ENCODE assay signal across 21 cellular contexts in the genomic region with DNA sequence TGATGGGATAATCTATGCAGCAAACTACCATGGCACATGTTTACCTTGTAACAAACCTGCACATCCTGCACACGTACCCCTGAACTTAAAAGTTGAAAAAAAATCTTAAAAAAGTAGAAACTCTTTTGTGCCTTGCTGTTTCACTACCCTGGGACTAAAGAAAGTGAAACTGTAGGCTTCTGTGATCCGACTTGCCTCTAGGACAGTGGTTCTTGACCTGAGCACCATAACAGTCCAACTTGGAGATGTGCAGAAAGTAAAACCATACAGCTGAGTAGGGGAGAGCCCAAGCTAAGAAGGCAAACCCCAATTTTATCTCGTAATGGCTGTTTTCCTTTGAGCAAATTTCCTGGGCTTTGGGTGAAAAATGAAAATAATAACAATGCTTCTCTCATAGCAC.
A peak's percentile ranks its signal among the peaks of the same experiment; 100 is the strongest.
DNase-seq lines count a peak whose midpoint lies in the region; ATAC-seq, FAIRE-seq and TF ChIP-seq lines count a peak whose summit lies in the region.
"Had no signal": no experiment of that assay in that cellular context is flagged by ENCODE, and none has a peak within 500 bp of the region (broad histone marks: within the 10 kb centered on the region; RNA-seq: fewer than 3 reads in every experiment).

No MANE protein-coding gene starts in this region.

- BruUV-seq in GM12878 (replicated peaks; lab: Mats Ljungman, UMichigan), result no TSS peak

- peaks cover 21% of the 10 kb centered on the region for H3K4me1 Mint-ChIP-seq in activated naive CD4-positive, alpha-beta T cell treated with anti-CD3 and anti-CD28 coated beads for 36 hours (ENCODE audit: low read depth)
- H3K4me1 Mint-ChIP-seq in T-cell, result peaks cover 25 to 39% (median 27%) of the 10 kb centered on the region in 3 donors

- CTCF ChIA-PET in activated naive CD4-positive, alpha-beta T cell treated with anti-CD3 and anti-CD28 coated beads for 36 hours (lab: Charles Lee), result interaction anchor here (0.7 to 3.6 kb wide), 22 partner anchors 10 to 716 kb away, joined by 3 to 14 read pairs (median 4); no protein-coding TSS in a partner anchor
- CTCF ChIA-PET in GM12878 (lab: Yijun Ruan, JAX) (interaction anchor here (0.9 to 5.3 kb wide), 44 partner anchors 9 to 923 kb away, joined by 3 to 61 read pairs (median 6); a partner anchor contains a TSS), T-cell (lab: Charles Lee) (interaction anchor here (0.5 to 2.8 kb wide), 29 partner anchors 9 to 835 kb away, joined by 3 to 39 read pairs (median 6); a partner anchor contains a TSS)

- RAD21 ChIA-PET in GM12878 (lab: Charles Lee; ENCODE audit: unreplicated experiment), result interaction anchor here (0.8 to 3.8 kb wide), 21 partner anchors 15 to 839 kb away, joined by 3 to 41 read pairs (median 5); a partner anchor contains a TSS

- H3K4ac ChIP-seq in mesendoderm (ENCODE audit: low read depth, low read length), result no peak overlapping the region

- H4K5ac ChIP-seq in mesendoderm (ENCODE audit: low read length), result no peak overlapping the region

- FAIRE-seq in GM18507 (lab: Jason Lieb, UNC) (peak; percentile 5), GM12878 (lab: Jason Lieb, UNC) (no peak)
- FAIRE-seq: D721Med, G401.6, H54 had no signal

- H3K79me1 ChIP-seq in mesendoderm (ENCODE audit: low read length), result no peaks in the 10 kb centered on the region

- in situ Hi-C loops in GM12878 (cut with MboI), result loop anchor here (5.0 to 10.0 kb wide), 3 partner anchors 327 to 762 kb away; no protein-coding TSS in a partner anchor

- no peak overlapping the region for H2BK15ac ChIP-seq in mesendoderm (replicated peaks; ENCODE audit: low read depth)

- no peak for TF ChIP-seq POLR2A in GM12878 (IDR thresholded peaks at IDR 0.05; ENCODE audit: low read depth, low read length)

- no peak overlapping the region for H2AK5ac ChIP-seq in mesendoderm (ENCODE audit: low read length)

- no peak overlapping the region for H4K8ac ChIP-seq in mesendoderm (ENCODE audit: low read depth, low read length)

- DNase-seq in activated naive CD4-positive, alpha-beta T cell treated with anti-CD3 and anti-CD28 coated beads for 36 hours, result no peak
- DNase-seq in activated naive CD4-positive, alpha-beta T cell treated with Interleukin-2 at 50 U/mL for 16 hours, result no peak
- no peak for DNase-seq in GM18507 (ENCODE audit: extremely low spot score, insufficient read length, low read depth)
- DNase-seq in GM12878 (ENCODE audit: low read depth, low spot score), result no peak
- DNase-seq in T-cell, result no peak
- DNase-seq in left lung, result no peak
- DNase-seq in mesendoderm, result no peak
- DNase-seq: 8988T, AML-193, COR-L47, DMS153, DMS79 treated with DMSO at 0.1 percent for 48 hours, EL, GM23248, IMR-90, KBM-7 had no signal

- TF ChIP-seq CTCF in GM12878 (IDR thresholded peaks at IDR 0.05 in 2 of 3, conservative IDR thresholded peaks at IDR 0.05 in 1 of 3; ENCODE audit: control insufficient read depth in 2 of 3, extremely low read depth in 1 of 3, insufficient read depth in 1 of 3, low read depth in 3 of 3, low read length in 3 of 3) (no peak), left lung (IDR thresholded peaks at IDR 0.05) (no peak)

- no peak overlapping the region for H3K18ac ChIP-seq in mesendoderm (ENCODE audit: low read length)

- peaks cover 25% of the 10 kb centered on the region for H3K9me3 Mint-ChIP-seq in activated naive CD4-positive, alpha-beta T cell treated with anti-CD3 and anti-CD28 coated beads for 36 hours
- H3K9me3 Mint-ChIP-seq in T-cell, result peaks cover 16 to 29% (median 21%) of the 10 kb centered on the region in 3 donors

- no peak overlapping the region for H2BK120ac ChIP-seq in mesendoderm (ENCODE audit: low read depth, low read length)

- intact Hi-C loops in activated naive CD4-positive, alpha-beta T cell treated with anti-CD3 and anti-CD28 coated beads for 36 hours (cut with micrococcal nuclease), result loop anchor here (2.0 to 5.0 kb wide), 6 partner anchors 177 to 760 kb away; a partner anchor contains a TSS
- intact Hi-C loops in GM12878 (cut with micrococcal nuclease; ENCODE audit: unreplicated experiment), result loop anchor here (2.0 to 5.0 kb wide), 4 partner anchors 222 to 842 kb away; no protein-coding TSS in a partner anchor
- intact Hi-C loops in left lung (cut with DNase I), result no loop called here

- H3K4me1 ChIP-seq in GM12878 (ENCODE audit: control insufficient read depth, insufficient read depth, low read length) (no peaks in the 10 kb centered on the region), left lung (no peaks in the 10 kb centered on the region), mesendoderm (ENCODE audit: control insufficient read depth, low read depth, low read length) (no peaks in the 10 kb centered on the region)
- H3K4me1 ChIP-seq: BLaER1 had no signal

- POLR2A ChIA-PET in GM12878 (lab: Charles Lee), result interaction anchor here (0.5 to 1.2 kb wide), 2 partner anchors 364 to 1066 kb away, joined by 3 read pairs; no protein-coding TSS in a partner anchor
- POLR2A ChIA-PET in T-cell (lab: Charles Lee), result interaction anchor here (0.5 to 2.8 kb wide), 8 partner anchors 220 to 428 kb away, joined by 3 to 16 read pairs (median 6); a partner anchor contains a TSS

- H3K56ac ChIP-seq in mesendoderm (ENCODE audit: low read length), result no peak overlapping the region

- H3K4me2 ChIP-seq in GM12878 (ENCODE audit: control insufficient read depth, insufficient read depth) (no peak overlapping the region), mesendoderm (ENCODE audit: low read length) (no peak overlapping the region)
- H3K4me2 ChIP-seq: BLaER1 had no signal

- no peaks in the 10 kb centered on the region for H3K36me3 ChIP-seq in GM12878 (ENCODE audit: control insufficient read depth in 2 of 2, insufficient read depth in 2 of 2, low read length in 1 of 2)
- no peaks in the 10 kb centered on the region for H3K36me3 ChIP-seq in left lung
- H3K36me3 ChIP-seq in mesendoderm (ENCODE audit: control insufficient read depth, insufficient read depth, low read length), result no peaks in the 10 kb centered on the region
- H3K36me3 ChIP-seq: BLaER1 had no signal

- no peak overlapping the region for H3K4me3 Mint-ChIP-seq in activated naive CD4-positive, alpha-beta T cell treated with anti-CD3 and anti-CD28 coated beads for 36 hours
- peak overlapping the region in 1 of 3 donors; percentile 25 for H3K4me3 Mint-ChIP-seq in T-cell

- H3K27ac ChIP-seq in GM12878 (ENCODE audit: control insufficient read depth, insufficient read depth) (no peak overlapping the region), left lung (no peak overlapping the region), mesendoderm (ENCODE audit: low read depth, low read length) (no peak overlapping the region)
- H3K27ac ChIP-seq: BLaER1, GM23248 had no signal

- SMC1A ChIA-PET in GM12878 (lab: Charles Lee; ENCODE audit: uncharacterized antibody, unreplicated experiment), result interaction anchor here (0.6 to 3.2 kb wide), 39 partner anchors 10 to 839 kb away, joined by 3 to 51 read pairs (median 5); no protein-coding TSS in a partner anchor

- H3K9ac ChIP-seq in GM12878 (ENCODE audit: control insufficient read depth, insufficient read depth, low read length) (no peak overlapping the region), mesendoderm (ENCODE audit: low read length) (no peak overlapping the region)
- H3K9ac ChIP-seq: BLaER1, GM23248 had no signal

- no peak overlapping the region for H2AFZ ChIP-seq in GM12878 (ENCODE audit: control insufficient read depth, low read depth, low read length)
- H2AFZ ChIP-seq: GM23248 had no signal

- 62% methylated on average over 3 of the region's 3 CpGs for WGBS in GM12878 (ENCODE audit: insufficient coverage, insufficient replicate concordance, low lambda C conversion rate, missing lambda C conversion rate)
- WGBS in mesendoderm (ENCODE audit: extremely low coverage, insufficient coverage, low lambda C conversion rate), result no CpG with 5 or more reads among the region's 3 CpGs

- H3K4me3 ChIP-seq in GM12878 (no peak overlapping the region), left lung (no peak overlapping the region), mesendoderm (ENCODE audit: low read length) (no peak overlapping the region)
- H3K4me3 ChIP-seq: BLaER1, GM23248 had no signal

- H3K27me3 ChIP-seq in GM12878 (replicated peaks in 1 of 2; ENCODE audit: control insufficient read depth in 2 of 2, insufficient read depth in 2 of 2, low read length in 1 of 2) (no peaks in the 10 kb centered on the region), left lung (no peaks in the 10 kb centered on the region), mesendoderm (ENCODE audit: insufficient read depth, low read length, poor library complexity) (no peaks in the 10 kb centered on the region)
- H3K27me3 ChIP-seq: BLaER1 had no signal

- H4K20me1 ChIP-seq in GM12878 (ENCODE audit: control insufficient read depth, insufficient read depth), result no peaks in the 10 kb centered on the region
- H4K20me1 ChIP-seq: BLaER1 had no signal

- no peak overlapping the region for H3K23ac ChIP-seq in mesendoderm (ENCODE audit: low read length)

- no peaks in the 10 kb centered on the region for H3K9me3 ChIP-seq in GM12878 (replicated peaks; ENCODE audit: control insufficient read depth, insufficient read depth, low read length)
- peaks cover 0 to 16% of the 10 kb centered on the region in 2 donors for H3K9me3 ChIP-seq in left lung

- peak overlapping the region; percentile 11 for H3K27ac Mint-ChIP-seq in activated naive CD4-positive, alpha-beta T cell treated with anti-CD3 and anti-CD28 coated beads for 36 hours
- H3K27ac Mint-ChIP-seq in T-cell, result peak overlapping the region in 1 of 2 donors; percentile 64

- no peak for TF ChIP-seq RAD21 in GM12878 (IDR thresholded peaks at IDR 0.05; ENCODE audit: insufficient read depth, low read depth, low read length)

- ATAC-seq in GM12878, result peak; percentile 70
- ATAC-seq in T-cell (replicated peaks in 1 of 4), result no peak
- ATAC-seq in left lung, result no peak
- ATAC-seq: HCT116 had no signal

- H3K79me2 ChIP-seq in GM12878 (ENCODE audit: control insufficient read depth, insufficient read depth, low read length) (no peaks in the 10 kb centered on the region), mesendoderm (ENCODE audit: control insufficient read depth, insufficient read depth, low read length) (no peaks in the 10 kb centered on the region)

- no peak for TF ChIP-seq EP300 in GM12878 (IDR thresholded peaks at IDR 0.05; ENCODE audit: borderline replicate concordance in 1 of 2, control insufficient read depth in 1 of 2, low read depth in 2 of 2, low read length in 2 of 2)

- no peaks in the 10 kb centered on the region for H3K27me3 Mint-ChIP-seq in activated naive CD4-positive, alpha-beta T cell treated with anti-CD3 and anti-CD28 coated beads for 36 hours (ENCODE audit: low read depth)
- H3K27me3 Mint-ChIP-seq in T-cell, result no peaks in the 10 kb centered on the region

- peaks cover 13% of the 10 kb centered on the region for H3K36me3 Mint-ChIP-seq in activated naive CD4-positive, alpha-beta T cell treated with anti-CD3 and anti-CD28 coated beads for 36 hours (ENCODE audit: low read depth)
- peaks cover 22% of the 10 kb centered on the region for H3K36me3 Mint-ChIP-seq in T-cell

- no peak overlapping the region for H2BK5ac ChIP-seq in mesendoderm (ENCODE audit: low read length)

TF ChIP-seq in GM12878, 131 proteins besides CTCF, POLR2A, EP300 and RAD21 (continues in another document):
- no peak for TF ChIP-seq SIN3A (IDR thresholded peaks at IDR 0.05; ENCODE audit: low read depth, low read length)

Comparison
In these comparisons a context has a peak if more than half of its experiments do, and no peak if none do; other contexts are left out.
1. intact Hi-C loops: an anchor here in activated naive CD4-positive, alpha-beta T cell treated with anti-CD3 and anti-CD28 coated beads for 36 hours (2.0 to 5.0 kb wide) and GM12878 (2.0 to 5.0 kb wide); none called in left lung.